21 cellular contexts compared by ENCODE assay signal in the genomic region with DNA sequence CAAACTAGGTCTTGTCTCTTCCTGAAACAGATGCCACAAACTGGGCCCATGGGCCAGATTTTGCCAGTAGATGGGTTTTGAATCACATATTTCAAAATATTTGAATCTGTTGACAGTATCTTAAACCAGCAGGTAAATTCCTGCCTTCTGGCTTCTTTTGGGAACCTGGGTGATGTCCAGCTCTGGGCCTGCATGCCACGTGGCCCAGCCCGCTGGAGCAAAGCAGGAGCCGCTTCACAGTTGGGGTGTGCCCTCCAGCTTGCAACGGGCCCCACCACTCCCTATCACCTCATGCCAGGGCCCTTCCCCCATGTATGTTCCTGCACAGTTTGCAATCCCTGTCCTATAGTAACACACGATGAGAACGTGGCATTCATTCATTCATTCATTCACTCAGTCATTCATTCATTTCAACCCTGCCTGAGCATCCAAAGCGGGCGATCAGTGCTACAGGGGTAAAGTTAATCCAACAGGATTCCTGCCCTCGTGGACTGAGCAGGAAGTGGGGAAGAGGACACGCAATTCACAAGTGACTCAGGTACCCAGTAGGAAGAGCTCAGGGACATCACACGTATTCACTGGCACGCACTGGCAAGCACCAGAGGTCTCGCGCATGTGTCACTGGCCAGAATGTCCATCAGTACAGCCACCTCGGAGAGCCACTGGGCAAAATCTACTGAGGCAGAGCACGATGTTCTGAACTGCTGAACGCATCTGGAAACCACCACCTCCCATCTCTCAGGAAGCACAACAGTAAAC. TPM values are rescaled to one million over a fixed set of nuclear protein-coding genes. Genes with fewer than 3 reads are reported as not detected.
DNase-seq lines count a peak whose midpoint lies in the region; ATAC-seq, FAIRE-seq and TF ChIP-seq lines count a peak whose summit lies in the region.
"Had no signal": no experiment of that assay in that cellular context is flagged by ENCODE, and none has a peak within 500 bp of the region (broad histone marks: within the 10 kb centered on the region; RNA-seq: fewer than 3 reads in every experiment).

No MANE protein-coding gene starts in this region.

- H3K36me3 ChIP-seq in heart right ventricle (no peaks in the 10 kb centered on the region), GM12878 (ENCODE audit: control insufficient read depth in 2 of 2, insufficient read depth in 2 of 2, low read length in 1 of 2) (peaks cover 0 to 16% of the 10 kb centered on the region in 2 experiments; a peak in 3 of 4 replicates), PC-9 (ENCODE audit: low read depth) (no peaks in the 10 kb centered on the region)
- H3K36me3 ChIP-seq: MG63, upper lobe of right lung had no signal

- CTCF ChIA-PET in GM12878 (lab: Yijun Ruan, JAX) = interaction anchor here (0.7 to 1.7 kb wide), 2 partner anchors 8 to 21 kb away, joined by 3 read pairs; no protein-coding TSS in a partner anchor
- CTCF ChIA-PET in PC-9 (lab: Charles Lee) = no interaction called here

- no peaks in the 10 kb centered on the region for H3K27me3 ChIP-seq in heart right ventricle
- no peaks in the 10 kb centered on the region for H3K27me3 ChIP-seq in GM12878 (replicated peaks in 1 of 2; ENCODE audit: control insufficient read depth in 2 of 2, insufficient read depth in 2 of 2, low read length in 1 of 2)
- no peaks in the 10 kb centered on the region for H3K27me3 ChIP-seq in PC-9 (ENCODE audit: insufficient read depth, low read depth)
- H3K27me3 ChIP-seq: MG63, upper lobe of right lung had no signal

- H3K9me2 ChIP-seq in PC-9 (ENCODE audit: insufficient read depth) = no peaks in the 10 kb centered on the region

- H3K4me2 ChIP-seq in GM12878 (ENCODE audit: control insufficient read depth, insufficient read depth) (no peak overlapping the region), PC-9 (no peak overlapping the region)

- no peak overlapping the region for H3K9ac ChIP-seq in GM12878 (ENCODE audit: control insufficient read depth, insufficient read depth, low read length)

- H4K20me1 ChIP-seq in GM12878 (ENCODE audit: control insufficient read depth, insufficient read depth) = no peaks in the 10 kb centered on the region
- H4K20me1 ChIP-seq in PC-9 (ENCODE audit: insufficient read depth) = no peaks in the 10 kb centered on the region

- H3K4me3 ChIP-seq in heart right ventricle = no peak overlapping the region
- no peak overlapping the region for H3K4me3 ChIP-seq in GM12878
- no peak overlapping the region for H3K4me3 ChIP-seq in PC-9
- H3K4me3 ChIP-seq: MG63, psoas muscle, upper lobe of right lung had no signal

- H3K79me2 ChIP-seq in GM12878 (ENCODE audit: control insufficient read depth, insufficient read depth, low read length) (peaks cover 20% of the 10 kb centered on the region), PC-9 (ENCODE audit: low read depth) (peaks cover 21% of the 10 kb centered on the region)

- RAD21 ChIA-PET in GM12878 (lab: Charles Lee; ENCODE audit: unreplicated experiment) = no interaction called here

- TF ChIP-seq CTCF in heart right ventricle (IDR thresholded peaks at IDR 0.05) (no peak), GM12878 (IDR thresholded peaks at IDR 0.05 in 2 of 3, conservative IDR thresholded peaks at IDR 0.05 in 1 of 3; ENCODE audit: control insufficient read depth in 2 of 3, extremely low read depth in 1 of 3, insufficient read depth in 1 of 3, low read depth in 3 of 3, low read length in 3 of 3) (no peak), PC-9 (conservative IDR thresholded peaks at IDR 0.05) (no peak)

- no peak overlapping the region for H2AFZ ChIP-seq in GM12878 (ENCODE audit: control insufficient read depth, low read depth, low read length)
- H2AFZ ChIP-seq in PC-9 = no peak overlapping the region

- in situ Hi-C loops in GM12878 (cut with MboI) = no loop called here

- FAIRE-seq in GM12878 (lab: Jason Lieb, UNC) = no peak
- FAIRE-seq: GM12892 had no signal

- TF ChIP-seq POLR2A in GM12878 (IDR thresholded peaks at IDR 0.05; ENCODE audit: low read depth, low read length) = no peak

- DNase-seq in Right ventricle myocardium inferior (ENCODE audit: missing footprints) = peak; percentile 27
- DNase-seq in heart right ventricle = no peak
- DNase-seq in GM12878 (ENCODE audit: low read depth, low spot score) = no peak
- peak; percentile 6 for DNase-seq in kidney tubule cell (ENCODE audit: low spot score)
- no peak for DNase-seq in PC-9
- no peak for DNase-seq in DMS53 treated with DMSO at 0.1 percent for 48 hours (lab: John Stamatoyannopoulos, UW; ENCODE audit: unreplicated experiment)
- no peak for DNase-seq in NCI-H446 (lab: John Stamatoyannopoulos, UW)
- no peak for DNase-seq in NCI-H2107 treated with DMSO at 0.1 percent for 48 hours (lab: John Stamatoyannopoulos, UW; ENCODE audit: unreplicated experiment)
- DNase-seq: 8988T; activated CD4-positive, alpha-beta T cell treated with anti-CD3 and anti-CD28 coated beads, Interleukin-2, amount 50 U/mL, for 1 hour; activated naive CD4-positive, alpha-beta T cell treated with anti-CD3 and anti-CD28 coated beads, Interleukin-2, amount 50 U/mL, for 16 hours; AML-193; CD8-positive, alpha-beta T cell; DMS53; head of caudate nucleus; MG63; NCI-H1436 treated with DMSO at 0.1 percent for 48 hours; NCI-H510A treated with DMSO at 0.1 percent for 48 hours; psoas muscle; upper lobe of right lung had no signal

- H3K27ac ChIP-seq in heart right ventricle = no peak overlapping the region
- no peak overlapping the region for H3K27ac ChIP-seq in GM12878 (ENCODE audit: control insufficient read depth, insufficient read depth)
- H3K27ac ChIP-seq in PC-9 = no peak overlapping the region
- H3K27ac ChIP-seq: psoas muscle, upper lobe of right lung had no signal

- H3F3A ChIP-seq in PC-9 (ENCODE audit: insufficient read depth, low read depth) = peaks cover 15% of the 10 kb centered on the region

- TF ChIP-seq EP300 in GM12878 (IDR thresholded peaks at IDR 0.05; ENCODE audit: borderline replicate concordance in 1 of 2, control insufficient read depth in 1 of 2, low read depth in 2 of 2, low read length in 2 of 2) = no peak

- WGBS in heart right ventricle, 2 donors = 84 to 93% methylated on average over 17 of the region's 17 CpGs
- 88% methylated on average over 17 of the region's 17 CpGs for WGBS in GM12878 (ENCODE audit: insufficient coverage, insufficient replicate concordance, low lambda C conversion rate, missing lambda C conversion rate)

- peaks cover 4 to 40% (median 23%) of the 10 kb centered on the region in 9 donors for H3K4me1 ChIP-seq in heart right ventricle
- no peaks in the 10 kb centered on the region for H3K4me1 ChIP-seq in GM12878 (ENCODE audit: control insufficient read depth, insufficient read depth, low read length)
- peaks cover 23% of the 10 kb centered on the region for H3K4me1 ChIP-seq in PC-9 (replicated peaks; ENCODE audit: insufficient read depth)
- H3K4me1 ChIP-seq: upper lobe of right lung had no signal

- H3K9me3 ChIP-seq in heart right ventricle = no peaks in the 10 kb centered on the region
- no peaks in the 10 kb centered on the region for H3K9me3 ChIP-seq in GM12878 (replicated peaks; ENCODE audit: control insufficient read depth, insufficient read depth, low read length)
- H3K9me3 ChIP-seq in PC-9 (ENCODE audit: insufficient read depth, low read depth) = no peaks in the 10 kb centered on the region
- H3K9me3 ChIP-seq: MG63, psoas muscle, upper lobe of right lung had no signal

- intact Hi-C loops in Right ventricle myocardium inferior (cut with DNase I) (no loop called here), heart right ventricle (cut with DNase I) (no loop called here), GM12878 (cut with micrococcal nuclease; ENCODE audit: unreplicated experiment) (no loop called here), PC-9 (cut with micrococcal nuclease; ENCODE audit: unreplicated experiment) (loop anchor here (5.0 kb wide), 1 partner anchor 61 kb away; no protein-coding TSS in a partner anchor)

- SMC1A ChIA-PET in GM12878 (lab: Charles Lee; ENCODE audit: uncharacterized antibody, unreplicated experiment) = no interaction called here

- TF ChIP-seq RAD21 in GM12878 (IDR thresholded peaks at IDR 0.05; ENCODE audit: insufficient read depth, low read depth, low read length) = no peak

- no TSS peak for BruUV-seq in GM12878 (replicated peaks; lab: Mats Ljungman, UMichigan)
- BruUV-seq in PC-9 (replicated peaks; lab: Mats Ljungman, UMichigan) = no TSS peak

- POLR2A ChIA-PET in GM12878 (lab: Charles Lee) (no interaction called here), PC-9 (lab: Charles Lee; ENCODE audit: unreplicated experiment) (no interaction called here)

- ATAC-seq in Right ventricle myocardium inferior (no peak), heart right ventricle (no peak), GM12878 (no peak)
- ATAC-seq: CD8-positive, alpha-beta T cell; upper lobe of right lung had no signal

TF ChIP-seq in GM12878, 131 proteins besides CTCF, POLR2A, EP300 and RAD21:
- peak; percentile 68; the same call in 1 of the 2 replicates for TF ChIP-seq ZNF24 (IDR thresholded peaks at IDR 0.05)
- no peak for TF ChIP-seq STAT1 (conservative IDR thresholded peaks at IDR 0.05)

RNA-seq across cellular contexts. Expression of a gene that starts 27.8 kb away (rescaled TPM):
- 14.1 TPM for total RNA-seq in Right ventricle myocardium inferior
- total RNA-seq in heart right ventricle = 10 to 100 TPM in 6 of 10 donors, 1 to 10 TPM in 4; 7.7 to 19.9 (median 11.9) TPM
- 10 to 100 TPM in 1 of 2 donors, 1 to 10 TPM in 1; 8.7 to 11.6 TPM for polyA plus RNA-seq in heart right ventricle
- 359 and 403 TPM in 2 replicates for total RNA-seq in GM12878 (2013; cell fraction: nucleolus; rRNA removed)
- total RNA-seq in GM12878 (2014; rRNA removed) = 46.5 and 51.4 TPM in 2 replicates
- 27.9 and 29.9 TPM in 2 replicates for total RNA-seq in GM12878 (2014; rRNA removed; fragmentation: Illumina TruSeq; extraction: Trizol)
- 102 and 104 TPM in 2 replicates for total RNA-seq in GM12878 (2021)
- 27.3 TPM for polyA plus RNA-seq in GM12878 (2011; ENCODE audit: low read depth)
- 50.6 and 89.3 TPM in 2 replicates for polyA plus RNA-seq in GM12878 (2011; rRNA removed)
- 131 and 137 TPM in 2 replicates for polyA plus RNA-seq in GM12878 (2011; cell fraction: cytosol; rRNA removed)
- polyA plus RNA-seq in GM12878 (2011; cell fraction: nucleus; rRNA removed) = 542 and 556 TPM in 2 replicates
- polyA plus RNA-seq in GM12878 (2012) = 61.4 and 89.0 TPM in 2 replicates
- 66.0 and 78.8 TPM in 2 replicates for polyA plus RNA-seq in GM12878 (2014; fragmentation: Illumina TruSeq; extraction: Trizol)
- polyA plus RNA-seq in GM12878 (2014; fragmentation: Nextera tagmentation; extraction: Ambion mirVana) = 1 to 10 TPM in 1 of 2 experiments, under 1 TPM in 1; 0.34 to 3.3 TPM
- polyA plus RNA-seq in GM12878 (2014; rRNA removed) = 81.4 and 89.5 TPM in 2 replicates
- polyA plus RNA-seq in GM12878 (2016; fragmentation: Nextera tagmentation; extraction: Ambion mirVana) = 10 to 100 TPM; 62.8 to 63.3 TPM
- polyA minus RNA-seq in GM12878 (2011; rRNA and poly(A)+ RNA removed) = 89.0 and 116 TPM in 2 replicates
- 31.7 and 37.7 TPM in 2 replicates for polyA minus RNA-seq in GM12878 (2011; cell fraction: cytosol; rRNA and poly(A)+ RNA removed)
- polyA minus RNA-seq in GM12878 (2011; cell fraction: nucleus; rRNA and poly(A)+ RNA removed) = 70.1 and 83.4 TPM in 2 replicates
- 43.0 and 49.6 TPM in 2 replicates for total RNA-seq in PC-9 (2021)

Comparison
In these comparisons a context has a peak if more than half of its experiments do, and no peak if none do; other contexts are left out.
1. DNase-seq: peak in Right ventricle myocardium inferior (single experiment) and kidney tubule cell (single experiment); none in heart right ventricle (0 of 2), GM12878 (single experiment), PC-9 (0 of 2), DMS53 treated with DMSO at 0.1 percent for 48 hours (single experiment), NCI-H446 (0 of 2) and NCI-H2107 treated with DMSO at 0.1 percent for 48 hours (single experiment).